ENCODE assay signal across 30 cellular contexts in the genomic region with DNA sequence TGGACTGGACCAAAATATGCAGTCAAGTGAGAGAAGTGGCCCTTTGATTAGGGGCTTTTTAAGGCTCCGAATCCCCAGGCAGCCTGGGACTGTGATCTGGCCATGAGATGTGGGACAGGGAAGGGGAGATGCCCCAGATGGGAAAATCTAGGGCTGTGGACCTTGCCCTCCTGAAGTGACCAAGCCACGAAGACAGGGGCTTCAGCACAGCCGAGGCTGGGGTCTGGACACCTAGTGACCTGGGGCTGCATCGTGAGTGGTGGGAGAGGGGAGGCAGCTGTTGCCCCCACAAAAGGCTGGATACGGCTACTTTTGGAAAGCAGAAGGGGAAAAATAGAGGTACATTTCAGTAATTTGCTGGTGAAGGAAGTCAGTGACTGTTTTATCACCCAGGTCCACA.
"Had no signal": no experiment of that assay in that cellular context is flagged by ENCODE, and none has a peak within 500 bp of the region (broad histone marks: within the 10 kb centered on the region; RNA-seq: fewer than 3 reads in every experiment).

No MANE protein-coding gene starts in this region.

- H3K27ac Mint-ChIP-seq: natural killer cell treated with Interleukin-12 subunit alpha and Interleukin-12 subunit beta and Interleukin-15 and Interleukin-18, amount 100 ng/mL, for 72 hours; nephron progenitor cell; neural progenitor cell; stimulated activated memory B cell treated with anti-CD40 and anti-IgM and Interleukin-4, amounts not matched to agents 10 μg/mL and 1 μg/mL and 100 μg/mL, for 72 hours; stimulated activated naive CD8-positive, alpha-beta T cell treated with anti-CD3 and anti-CD28 coated beads, Interleukin-15, amount 100 ng/mL, for 72 hours; type B pancreatic cell had no signal

- DNase-seq: naive B cell; naive thymus-derived CD8-positive, alpha-beta T cell; occipital lobe; pancreas; psoas muscle; right cardiac atrium; spleen; stimulated activated CD4-positive, alpha-beta T cell treated with anti-CD3 and anti-CD28 coated beads, Interleukin-12 subunit alpha, Interleukin-12 subunit beta, amount 100 ng/mL, for 4 hours; stimulated activated CD4-positive, alpha-beta T cell treated with anti-CD3 and anti-CD28 coated beads, Interleukin-1b, Interleukin-23, amount 100 ng/mL, for 48 hours; stimulated activated CD4-positive, alpha-beta T cell treated with anti-CD3 and anti-CD28 coated beads, Interleukin-4, amount 100 ng/mL, for 1 hour; stimulated activated CD4-positive, alpha-beta T cell treated with anti-CD3 and anti-CD28 coated beads, Interleukin-4, amount 100 ng/mL, for 4 hours; stimulated activated CD8-positive, alpha-beta memory T cell treated with anti-CD3 and anti-CD28 coated beads, Interleukin-4, amount 100 ng/mL, for 48 hours; stimulated activated naive CD4-positive, alpha-beta T cell; stimulated activated naive CD8-positive, alpha-beta T cell treated with anti-CD3 and anti-CD28 coated beads, Interleukin-15, amount 100 ng/mL, for 72 hours; stimulated activated naive CD8-positive, alpha-beta T cell treated with anti-CD3 and anti-CD28 coated beads, Interleukin-15, Interleukin-2, amounts not matched to agents 100 U/mL and 50 U/mL, for 24 hours; substantia nigra; testis; tibial artery; transverse colon; upper lobe of right lung; uterus had no signal

- H3K4me3 ChIP-seq: neural progenitor cell, pancreas, psoas muscle, skin epidermis, smooth muscle cell, spleen, suprapubic skin, testis, tibial artery, transverse colon, upper lobe of right lung, uterus had no signal

- H3K4me3 Mint-ChIP-seq: naive B cell; natural killer cell treated with Interleukin-12 subunit alpha and Interleukin-12 subunit beta and Interleukin-15 and Interleukin-18, amount 100 ng/mL, for 72 hours; nephron progenitor cell; neural progenitor cell; stimulated activated memory B cell treated with anti-CD40 and anti-IgM and Interleukin-4, amounts not matched to agents 10 μg/mL and 1 μg/mL and 100 μg/mL, for 72 hours; stimulated activated naive CD8-positive, alpha-beta T cell treated with anti-CD3 and anti-CD28 coated beads, Interleukin-15, amount 100 ng/mL, for 72 hours; type B pancreatic cell had no signal

- ATAC-seq: naive thymus-derived CD8-positive, alpha-beta T cell; natural killer cell treated with Interleukin-12 subunit alpha and Interleukin-12 subunit beta and Interleukin-15 and Interleukin-18, amount 100 ng/mL, for 72 hours; pancreas; sciatic nerve; stimulated activated memory B cell treated with anti-CD40 and anti-IgM and Interleukin-4, amounts not matched to agents 10 μg/mL and 1 μg/mL and 100 μg/mL, for 72 hours; stimulated activated naive CD8-positive, alpha-beta T cell treated with anti-CD3 and anti-CD28 coated beads, Interleukin-15, amount 100 ng/mL, for 72 hours; upper lobe of right lung had no signal

- H3K27ac ChIP-seq: neural progenitor cell, pancreas, psoas muscle, skin epidermis, suprapubic skin, testis, tibial artery, transverse colon, upper lobe of right lung, uterus had no signal

- H3K36me3 ChIP-seq: neural progenitor cell, pancreas, spleen, suprapubic skin, tibial artery, transverse colon, upper lobe of right lung, uterus had no signal

- H3K9ac ChIP-seq: neural progenitor cell had no signal

- H2AFZ ChIP-seq: neural progenitor cell had no signal

- H3K36me3 Mint-ChIP-seq: naive B cell; natural killer cell treated with Interleukin-12 subunit alpha and Interleukin-12 subunit beta and Interleukin-15 and Interleukin-18, amount 100 ng/mL, for 72 hours; neural progenitor cell; stimulated activated memory B cell treated with anti-CD40 and anti-IgM and Interleukin-4, amounts not matched to agents 10 μg/mL and 1 μg/mL and 100 μg/mL, for 72 hours; type B pancreatic cell had no signal

- H3K4me1 ChIP-seq: pancreas, psoas muscle, testis, tibial artery, transverse colon, upper lobe of right lung, uterus had no signal

- H3K4me1 Mint-ChIP-seq: nephron progenitor cell had no signal

- H3K9me3 Mint-ChIP-seq: natural killer cell treated with Interleukin-12 subunit alpha and Interleukin-12 subunit beta and Interleukin-15 and Interleukin-18, amount 100 ng/mL, for 72 hours; stimulated activated memory B cell treated with anti-CD40 and anti-IgM and Interleukin-4, amounts not matched to agents 10 μg/mL and 1 μg/mL and 100 μg/mL, for 72 hours; type B pancreatic cell had no signal

- H3K9me3 ChIP-seq: pancreas, psoas muscle, spleen, suprapubic skin, testis, tibial artery, transverse colon, upper lobe of right lung, uterus had no signal

- H3K27me3 ChIP-seq: neural progenitor cell, pancreas, suprapubic skin, testis, tibial artery, transverse colon, upper lobe of right lung, uterus had no signal

- H3K4me2 ChIP-seq: neural progenitor cell, smooth muscle cell had no signal
